1 cellular context compared by ENCODE assay signal in genomic region chr9:20407013-20407412, GRCh38.
TF ChIP-seq lines count a peak whose summit lies in the region.

No MANE protein-coding gene starts in this region.

TF ChIP-seq in HCT116, 20 proteins besides CTCF, POLR2A, EP300 and RAD21 (continued from another document):
- TF ChIP-seq REST (IDR thresholded peaks at IDR 0.05; ENCODE audit: low read depth), result no peak
- no peak for TF ChIP-seq ZNF274 (IDR thresholded peaks at IDR 0.05; ENCODE audit: low read depth, low read length)
- no peak for TF ChIP-seq POLR2AphosphoS5 (IDR thresholded peaks at IDR 0.05; ENCODE audit: low read depth, low read length)
